Comparison of ENCODE assay signal across 1 cellular context in genomic region chr1:7705908-7706216, GRCh38.
TF ChIP-seq lines count a peak whose summit lies in the region.

No MANE protein-coding gene starts in this region.

TF ChIP-seq in K562, 482 proteins besides CTCF, POLR2A, EP300 and RAD21 (continued from another document):
- TF ChIP-seq, protein P1, sequence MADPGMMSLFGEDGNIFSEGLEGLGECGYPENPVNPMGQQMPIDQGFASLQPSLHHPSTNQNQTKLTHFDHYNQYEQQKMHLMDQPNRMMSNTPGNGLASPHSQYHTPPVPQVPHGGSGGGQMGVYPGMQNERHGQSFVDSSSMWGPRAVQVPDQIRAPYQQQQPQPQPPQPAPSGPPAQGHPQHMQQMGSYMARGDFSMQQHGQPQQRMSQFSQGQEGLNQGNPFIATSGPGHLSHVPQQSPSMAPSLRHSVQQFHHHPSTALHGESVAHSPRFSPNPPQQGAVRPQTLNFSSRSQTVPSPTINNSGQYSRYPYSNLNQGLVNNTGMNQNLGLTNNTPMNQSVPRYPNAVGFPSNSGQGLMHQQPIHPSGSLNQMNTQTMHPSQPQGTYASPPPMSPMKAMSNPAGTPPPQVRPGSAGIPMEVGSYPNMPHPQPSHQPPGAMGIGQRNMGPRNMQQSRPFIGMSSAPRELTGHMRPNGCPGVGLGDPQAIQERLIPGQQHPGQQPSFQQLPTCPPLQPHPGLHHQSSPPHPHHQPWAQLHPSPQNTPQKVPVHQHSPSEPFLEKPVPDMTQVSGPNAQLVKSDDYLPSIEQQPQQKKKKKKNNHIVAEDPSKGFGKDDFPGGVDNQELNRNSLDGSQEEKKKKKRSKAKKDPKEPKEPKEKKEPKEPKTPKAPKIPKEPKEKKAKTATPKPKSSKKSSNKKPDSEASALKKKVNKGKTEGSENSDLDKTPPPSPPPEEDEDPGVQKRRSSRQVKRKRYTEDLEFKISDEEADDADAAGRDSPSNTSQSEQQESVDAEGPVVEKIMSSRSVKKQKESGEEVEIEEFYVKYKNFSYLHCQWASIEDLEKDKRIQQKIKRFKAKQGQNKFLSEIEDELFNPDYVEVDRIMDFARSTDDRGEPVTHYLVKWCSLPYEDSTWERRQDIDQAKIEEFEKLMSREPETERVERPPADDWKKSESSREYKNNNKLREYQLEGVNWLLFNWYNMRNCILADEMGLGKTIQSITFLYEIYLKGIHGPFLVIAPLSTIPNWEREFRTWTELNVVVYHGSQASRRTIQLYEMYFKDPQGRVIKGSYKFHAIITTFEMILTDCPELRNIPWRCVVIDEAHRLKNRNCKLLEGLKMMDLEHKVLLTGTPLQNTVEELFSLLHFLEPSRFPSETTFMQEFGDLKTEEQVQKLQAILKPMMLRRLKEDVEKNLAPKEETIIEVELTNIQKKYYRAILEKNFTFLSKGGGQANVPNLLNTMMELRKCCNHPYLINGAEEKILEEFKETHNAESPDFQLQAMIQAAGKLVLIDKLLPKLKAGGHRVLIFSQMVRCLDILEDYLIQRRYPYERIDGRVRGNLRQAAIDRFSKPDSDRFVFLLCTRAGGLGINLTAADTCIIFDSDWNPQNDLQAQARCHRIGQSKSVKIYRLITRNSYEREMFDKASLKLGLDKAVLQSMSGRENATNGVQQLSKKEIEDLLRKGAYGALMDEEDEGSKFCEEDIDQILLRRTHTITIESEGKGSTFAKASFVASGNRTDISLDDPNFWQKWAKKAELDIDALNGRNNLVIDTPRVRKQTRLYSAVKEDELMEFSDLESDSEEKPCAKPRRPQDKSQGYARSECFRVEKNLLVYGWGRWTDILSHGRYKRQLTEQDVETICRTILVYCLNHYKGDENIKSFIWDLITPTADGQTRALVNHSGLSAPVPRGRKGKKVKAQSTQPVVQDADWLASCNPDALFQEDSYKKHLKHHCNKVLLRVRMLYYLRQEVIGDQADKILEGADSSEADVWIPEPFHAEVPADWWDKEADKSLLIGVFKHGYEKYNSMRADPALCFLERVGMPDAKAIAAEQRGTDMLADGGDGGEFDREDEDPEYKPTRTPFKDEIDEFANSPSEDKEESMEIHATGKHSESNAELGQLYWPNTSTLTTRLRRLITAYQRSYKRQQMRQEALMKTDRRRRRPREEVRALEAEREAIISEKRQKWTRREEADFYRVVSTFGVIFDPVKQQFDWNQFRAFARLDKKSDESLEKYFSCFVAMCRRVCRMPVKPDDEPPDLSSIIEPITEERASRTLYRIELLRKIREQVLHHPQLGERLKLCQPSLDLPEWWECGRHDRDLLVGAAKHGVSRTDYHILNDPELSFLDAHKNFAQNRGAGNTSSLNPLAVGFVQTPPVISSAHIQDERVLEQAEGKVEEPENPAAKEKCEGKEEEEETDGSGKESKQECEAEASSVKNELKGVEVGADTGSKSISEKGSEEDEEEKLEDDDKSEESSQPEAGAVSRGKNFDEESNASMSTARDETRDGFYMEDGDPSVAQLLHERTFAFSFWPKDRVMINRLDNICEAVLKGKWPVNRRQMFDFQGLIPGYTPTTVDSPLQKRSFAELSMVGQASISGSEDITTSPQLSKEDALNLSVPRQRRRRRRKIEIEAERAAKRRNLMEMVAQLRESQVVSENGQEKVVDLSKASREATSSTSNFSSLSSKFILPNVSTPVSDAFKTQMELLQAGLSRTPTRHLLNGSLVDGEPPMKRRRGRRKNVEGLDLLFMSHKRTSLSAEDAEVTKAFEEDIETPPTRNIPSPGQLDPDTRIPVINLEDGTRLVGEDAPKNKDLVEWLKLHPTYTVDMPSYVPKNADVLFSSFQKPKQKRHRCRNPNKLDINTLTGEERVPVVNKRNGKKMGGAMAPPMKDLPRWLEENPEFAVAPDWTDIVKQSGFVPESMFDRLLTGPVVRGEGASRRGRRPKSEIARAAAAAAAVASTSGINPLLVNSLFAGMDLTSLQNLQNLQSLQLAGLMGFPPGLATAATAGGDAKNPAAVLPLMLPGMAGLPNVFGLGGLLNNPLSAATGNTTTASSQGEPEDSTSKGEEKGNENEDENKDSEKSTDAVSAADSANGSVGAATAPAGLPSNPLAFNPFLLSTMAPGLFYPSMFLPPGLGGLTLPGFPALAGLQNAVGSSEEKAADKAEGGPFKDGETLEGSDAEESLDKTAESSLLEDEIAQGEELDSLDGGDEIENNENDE (IDR thresholded peaks at IDR 0.05; ENCODE audit: low read depth, low read length), result no peak
- no peak for TF ChIP-seq SIN3B (IDR thresholded peaks at IDR 0.05; ENCODE audit: low read depth)
- TF ChIP-seq GTF2A2 (tag; IDR thresholded peaks at IDR 0.05), result no peak
- TF ChIP-seq ZZZ3 (IDR thresholded peaks at IDR 0.05), result no peak
- TF ChIP-seq POLR2AphosphoS5 (IDR thresholded peaks at IDR 0.05; ENCODE audit: control insufficient read depth, insufficient read depth, low read depth, low read length), result no peak
- no peak for TF ChIP-seq FOS (IDR thresholded peaks at IDR 0.05; ENCODE audit: extremely low read depth, insufficient read length)
- TF ChIP-seq NR0B1 (IDR thresholded peaks at IDR 0.05; ENCODE audit: partially characterized antibody), result no peak
- no peak for TF ChIP-seq CBFA2T2 (conservative IDR thresholded peaks at IDR 0.05)
- TF ChIP-seq PCBP1 (IDR thresholded peaks at IDR 0.05; ENCODE audit: low read depth, low read length, poor library complexity, severe bottlenecking), result no peak
- TF ChIP-seq KLF13 (tag; IDR thresholded peaks at IDR 0.05; ENCODE audit: borderline replicate concordance, low read depth), result no peak
- TF ChIP-seq, protein P2, sequence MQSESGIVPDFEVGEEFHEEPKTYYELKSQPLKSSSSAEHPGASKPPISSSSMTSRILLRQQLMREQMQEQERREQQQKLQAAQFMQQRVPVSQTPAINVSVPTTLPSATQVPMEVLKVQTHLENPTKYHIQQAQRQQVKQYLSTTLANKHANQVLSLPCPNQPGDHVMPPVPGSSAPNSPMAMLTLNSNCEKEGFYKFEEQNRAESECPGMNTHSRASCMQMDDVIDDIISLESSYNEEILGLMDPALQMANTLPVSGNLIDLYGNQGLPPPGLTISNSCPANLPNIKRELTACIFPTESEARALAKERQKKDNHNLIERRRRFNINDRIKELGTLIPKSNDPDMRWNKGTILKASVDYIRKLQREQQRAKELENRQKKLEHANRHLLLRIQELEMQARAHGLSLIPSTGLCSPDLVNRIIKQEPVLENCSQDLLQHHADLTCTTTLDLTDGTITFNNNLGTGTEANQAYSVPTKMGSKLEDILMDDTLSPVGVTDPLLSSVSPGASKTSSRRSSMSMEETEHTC (IDR thresholded peaks at IDR 0.05), result no peak
